In genomic region chr2:184727813-184728212, GRCh38 we compare ENCODE assay signal across 24 cellular contexts.
"Had no signal": no experiment of that assay in that cellular context is flagged by ENCODE, and none has a peak within 500 bp of the region (broad histone marks: within the 10 kb centered on the region; RNA-seq: fewer than 3 reads in every experiment).

No MANE protein-coding gene starts in this region.

- H3K9me3 Mint-ChIP-seq: naive B cell; nephron progenitor cell; stimulated activated memory B cell treated with anti-CD40 and anti-IgM and Interleukin-4, amounts not matched to agents 10 μg/mL and 1 μg/mL and 100 μg/mL, for 72 hours had no signal

- H3K4me1 ChIP-seq: parathyroid adenoma, psoas muscle, spleen, tibial artery, upper lobe of left lung, uterus had no signal

- DNase-seq: dorsolateral prefrontal cortex; effector CD8-positive, alpha-beta T cell; foreskin melanocyte; head of caudate nucleus; left colon; left ventricle myocardium superior; mesendoderm; naive B cell; nephron progenitor cell; psoas muscle; retina; spleen; stimulated activated CD4-positive, alpha-beta T cell treated with anti-CD3 and anti-CD28 coated beads, Interleukin-15, amount 100 ng/mL, for 24 hours; stimulated activated CD4-positive, alpha-beta T cell treated with anti-CD3 and anti-CD28 coated beads, Interleukin-1b, Interleukin-23, amount 100 ng/mL, for 48 hours; stimulated activated CD4-positive, alpha-beta T cell treated with anti-CD3 and anti-CD28 coated beads, Interleukin-4, amount 100 ng/mL, for 24 hours; tibial artery; upper lobe of left lung; uterus had no signal

- H3K9me3 ChIP-seq: psoas muscle, spleen, tibial artery, upper lobe of left lung, uterus had no signal

- H3K27ac ChIP-seq: dorsolateral prefrontal cortex, hepatocyte, parathyroid adenoma, psoas muscle, spleen, tibial artery, upper lobe of left lung, uterus had no signal

- H3K79me2 ChIP-seq: hepatocyte, parathyroid adenoma had no signal

- H3K36me3 Mint-ChIP-seq: naive B cell; stimulated activated memory B cell treated with anti-CD40 and anti-IgM and Interleukin-4, amounts not matched to agents 10 μg/mL and 1 μg/mL and 100 μg/mL, for 72 hours had no signal

- ATAC-seq: left colon; left ventricle myocardium superior; psoas muscle; sciatic nerve; stimulated activated memory B cell treated with anti-CD40 and anti-IgM and Interleukin-4, amounts not matched to agents 10 μg/mL and 1 μg/mL and 100 μg/mL, for 72 hours had no signal

- H3K4me3 Mint-ChIP-seq: nephron progenitor cell; stimulated activated memory B cell treated with anti-CD40 and anti-IgM and Interleukin-4, amounts not matched to agents 10 μg/mL and 1 μg/mL and 100 μg/mL, for 72 hours; stimulated activated naive CD8-positive, alpha-beta T cell treated with anti-CD3 and anti-CD28 coated beads, Interleukin-15, Interleukin-2, amounts not matched to agents 100 ng/mL and 50 ng/mL, for 24 hours had no signal

- H3K4me1 Mint-ChIP-seq: nephron progenitor cell had no signal

- H2AFZ ChIP-seq: hepatocyte, parathyroid adenoma had no signal

- H3K9ac ChIP-seq: parathyroid adenoma had no signal

- H3K27me3 Mint-ChIP-seq: naive B cell; stimulated activated memory B cell treated with anti-CD40 and anti-IgM and Interleukin-4, amounts not matched to agents 10 μg/mL and 1 μg/mL and 100 μg/mL, for 72 hours; stimulated activated naive CD8-positive, alpha-beta T cell treated with anti-CD3 and anti-CD28 coated beads, Interleukin-15, Interleukin-2, amounts not matched to agents 100 ng/mL and 50 ng/mL, for 24 hours had no signal

- H3K4me2 ChIP-seq: hepatocyte had no signal

- H3K27me3 ChIP-seq: dorsolateral prefrontal cortex, hepatocyte, spleen, tibial artery, upper lobe of left lung, uterus had no signal

- H3K4me3 ChIP-seq: dorsolateral prefrontal cortex, hepatocyte, lung, psoas muscle, spleen, tibial artery, upper lobe of left lung, uterus had no signal

- H3K27ac Mint-ChIP-seq: naive B cell; nephron progenitor cell; stimulated activated memory B cell treated with anti-CD40 and anti-IgM and Interleukin-4, amounts not matched to agents 10 μg/mL and 1 μg/mL and 100 μg/mL, for 72 hours; stimulated activated naive CD8-positive, alpha-beta T cell treated with anti-CD3 and anti-CD28 coated beads, Interleukin-15, Interleukin-2, amounts not matched to agents 100 ng/mL and 50 ng/mL, for 24 hours had no signal

- H3K36me3 ChIP-seq: spleen, tibial artery, upper lobe of left lung, uterus had no signal
